In genomic region chr4:30460818-30461217, GRCh38 we compare ENCODE assay signal across 16 cellular contexts.
"Had no signal": no experiment of that assay in that cellular context is flagged by ENCODE, and none has a peak within 500 bp of the region (broad histone marks: within the 10 kb centered on the region; RNA-seq: fewer than 3 reads in every experiment).

No MANE protein-coding gene starts in this region.

- H3K9me3 ChIP-seq: body of pancreas, gastrocnemius medialis, pancreas, testis had no signal

- H3K36me3 ChIP-seq: gastrocnemius medialis, pancreas had no signal

- H3K27ac ChIP-seq: body of pancreas, coronary artery, gastrocnemius medialis, pancreas, testis had no signal

- ATAC-seq: body of pancreas; gastrocnemius medialis; pancreas; stimulated activated naive CD8-positive, alpha-beta T cell treated with anti-CD3 and anti-CD28 coated beads, Interleukin-15, amount 100 ng/mL, for 72 hours had no signal

- H3K4me1 ChIP-seq: body of pancreas, gastrocnemius medialis, pancreas, testis had no signal

- H3K27me3 ChIP-seq: body of pancreas, gastrocnemius medialis, pancreas, testis had no signal

- DNase-seq: activated CD4-positive, alpha-beta T cell treated with anti-CD3 and anti-CD28 coated beads, Interleukin-2, amount 50 U/mL, for 4 hours; activated CD4-positive, CD25-positive, alpha-beta regulatory T cell treated with anti-CD3 and anti-CD28 coated beads, Interleukin-2, amount 50 U/mL, for 72 hours; activated effector memory CD4-positive, alpha-beta T cell treated with Interleukin-2 at 50 U/mL for 16 hours; activated T-cell treated with anti-CD3 and anti-CD28 coated beads, Interleukin-2, amount 50 U/mL, for 1 hour; amniotic stem cell; body of pancreas; central memory CD4-positive, alpha-beta T cell; effector CD4-positive, alpha-beta T cell; gastrocnemius medialis; kidney; pancreas; stimulated activated CD4-positive, alpha-beta T cell treated with anti-CD3 and anti-CD28 coated beads, Interleukin-15, amount 100 ng/mL, for 24 hours; stimulated activated CD4-positive, alpha-beta T cell treated with anti-CD3 and anti-CD28 coated beads, Interleukin-4, amount 100 ng/mL, for 24 hours; stimulated activated naive CD8-positive, alpha-beta T cell treated with anti-CD3 and anti-CD28 coated beads, Interleukin-15, amount 100 ng/mL, for 72 hours; testis had no signal

- H3K4me3 ChIP-seq: body of pancreas, coronary artery, gastrocnemius medialis, pancreas, testis had no signal
